10 cellular contexts compared by ENCODE assay signal in genomic region chr11:12330491-12331231, GRCh38. TPM values are rescaled to one million over a fixed set of nuclear protein-coding genes. Genes with fewer than 3 reads are reported as not detected.
DNase-seq lines count a peak whose midpoint lies in the region; ATAC-seq and TF ChIP-seq lines count a peak whose summit lies in the region.
"Had no signal": no experiment of that assay in that cellular context is flagged by ENCODE, and none has a peak within 500 bp of the region (broad histone marks: within the 10 kb centered on the region; RNA-seq: fewer than 3 reads in every experiment).

No MANE protein-coding gene starts in this region.

- H3K79me2 ChIP-seq in SK-N-SH (ENCODE audit: insufficient read depth) = no peaks in the 10 kb centered on the region

- CTCF ChIA-PET in SK-N-SH (lab: Yijun Ruan, JAX) (interaction anchor here (0.6 to 7.7 kb wide), 92 partner anchors 11 to 949 kb away, joined by 3 to 139 read pairs (median 4); partner anchors contain the start of genes PARVA and USP47), GM10248 (lab: Yijun Ruan, JAX) (interaction anchor here (0.6 to 5.4 kb wide), 32 partner anchors 10 to 1006 kb away, joined by 3 to 114 read pairs (median 4); no protein-coding TSS in a partner anchor)

- H3K9ac ChIP-seq in SK-N-SH (no peak overlapping the region), iPS-18a (ENCODE audit: low read length) (no peak overlapping the region)

- H3K4me3 ChIP-seq in SK-N-SH (ENCODE audit: low read depth in 2 of 2, low read length in 1 of 2) (peak overlapping the region in 1 of 2 experiments; percentile 34; a peak in 1 of 4 replicates), iPS-18a (ENCODE audit: low read length) (peak overlapping the region; percentile 18), tibial nerve (no peak overlapping the region)
- H3K4me3 ChIP-seq: gastrocnemius medialis, prostate gland had no signal

- POLR2A ChIA-PET in SK-N-SH (lab: Yijun Ruan, JAX) (interaction anchor here (0.7 to 1.3 kb wide), 2 partner anchors 11 to 46 kb away, joined by 3 to 5 read pairs; partner anchors contain the start of gene PARVA), GM10248 (lab: Yijun Ruan, JAX) (no interaction called here)

- TF ChIP-seq EP300 in SK-N-SH (IDR thresholded peaks at IDR 0.05; ENCODE audit: borderline replicate concordance in 1 of 2, low read depth in 1 of 2, low read length in 1 of 2) (no peak), tibial nerve (IDR thresholded peaks at IDR 0.05) (peak in 1 of 2 donors; percentile 37)

- 57% methylated on average over 7 of the region's 7 CpGs for WGBS in SK-N-SH (ENCODE audit: low lambda C conversion rate)
- WGBS in tibial nerve, 2 donors = 37 to 52% methylated on average over 7 of the region's 7 CpGs

- H3F3A ChIP-seq in SK-N-SH (replicated peaks; ENCODE audit: insufficient read depth) = no peaks in the 10 kb centered on the region

- no peak for TF ChIP-seq CTCF in SK-N-SH (IDR thresholded peaks at IDR 0.05)
- TF ChIP-seq CTCF in tibial nerve (IDR thresholded peaks at IDR 0.05) = peak in 3 of 5 experiments; percentile 15 to 66 (median 40)
- TF ChIP-seq CTCF in GM10248 (IDR thresholded peaks at IDR 0.05; ENCODE audit: control extremely low read depth, extremely low read depth, low read depth, missing control alignments) = no peak

- H3K4me1 ChIP-seq in SK-N-SH (ENCODE audit: control insufficient read depth in 1 of 2, insufficient read depth in 2 of 2, low read depth in 1 of 2, low read length in 1 of 2) (peaks cover 10 to 16% of the 10 kb centered on the region in 2 experiments; a peak in 3 of 4 replicates), iPS-18a (ENCODE audit: control insufficient read depth, low read depth, low read length) (peaks cover 9% of the 10 kb centered on the region), tibial nerve (peaks cover 0 to 17% (median 2%) of the 10 kb centered on the region in 4 donors)
- H3K4me1 ChIP-seq: prostate gland had no signal

- H3K4me2 ChIP-seq in SK-N-SH = peak overlapping the region; percentile 1; the same call in 1 of the 2 replicates

- H3K9me2 ChIP-seq in SK-N-SH = no peaks in the 10 kb centered on the region

- no peak for TF ChIP-seq POLR2A in tibial nerve (IDR thresholded peaks at IDR 0.05)

- no peaks in the 10 kb centered on the region for H3K9me3 ChIP-seq in SK-N-SH
- no peaks in the 10 kb centered on the region for H3K9me3 ChIP-seq in iPS-18a (ENCODE audit: control insufficient read depth, low read depth, low read length)
- H3K9me3 ChIP-seq in tibial nerve = no peaks in the 10 kb centered on the region
- H3K9me3 ChIP-seq: gastrocnemius medialis, prostate gland had no signal

- H2AFZ ChIP-seq in SK-N-SH (ENCODE audit: low read depth) = peak overlapping the region; percentile 68; the same call in 1 of the 2 replicates

- no peaks in the 10 kb centered on the region for H3K27me3 ChIP-seq in SK-N-SH (ENCODE audit: insufficient read depth)
- no peaks in the 10 kb centered on the region for H3K27me3 ChIP-seq in iPS-18a (ENCODE audit: control insufficient read depth, insufficient read depth, low read length)
- H3K27me3 ChIP-seq in tibial nerve = no peaks in the 10 kb centered on the region
- H3K27me3 ChIP-seq: gastrocnemius medialis had no signal

- ATAC-seq in HG02759 (IDR thresholded peaks at IDR 0.05; ENCODE audit: unreplicated experiment) = no peak
- ATAC-seq in HG02973 (IDR thresholded peaks at IDR 0.05; ENCODE audit: unreplicated experiment) = no peak

- H4K20me1 ChIP-seq in SK-N-SH (ENCODE audit: insufficient read depth) = no peaks in the 10 kb centered on the region

- no peaks in the 10 kb centered on the region for H3K36me3 ChIP-seq in SK-N-SH (replicated peaks in 1 of 2; ENCODE audit: control insufficient read depth in 1 of 2, insufficient read depth in 2 of 2, low read length in 1 of 2)
- H3K36me3 ChIP-seq in iPS-18a (ENCODE audit: control insufficient read depth, low read depth, low read length) = no peaks in the 10 kb centered on the region
- no peaks in the 10 kb centered on the region for H3K36me3 ChIP-seq in tibial nerve
- H3K36me3 ChIP-seq: gastrocnemius medialis, prostate gland had no signal

- H3K27ac ChIP-seq in SK-N-SH (ENCODE audit: low read depth in 2 of 2, low read length in 1 of 2) = peak overlapping the region in 1 of 2 experiments; percentile 16; a peak in 1 of 4 replicates
- no peak overlapping the region for H3K27ac ChIP-seq in iPS-18a (ENCODE audit: low read length)
- peak overlapping the region in 3 of 4 donors; percentile 42 to 75 (median 67) for H3K27ac ChIP-seq in tibial nerve
- H3K27ac ChIP-seq: gastrocnemius medialis, prostate gland had no signal

- no peak for TF ChIP-seq RAD21 in SK-N-SH (IDR thresholded peaks at IDR 0.05; ENCODE audit: low read length)

- peak; percentile 72 to 88 (median 81) for DNase-seq in NCI-H1417 (lab: John Stamatoyannopoulos, UW)
- DNase-seq in NCI-H1417 treated with DMSO at 0.1 percent for 48 hours (lab: John Stamatoyannopoulos, UW) = no peak
- no peak for DNase-seq in SK-N-SH
- no peak for DNase-seq in tibial nerve (ENCODE audit: low spot score in 2 of 2)
- DNase-seq in GM10248 (ENCODE audit: extremely low spot score) = no peak

TF ChIP-seq in SK-N-SH, 30 proteins besides CTCF, POLR2A, EP300 and RAD21:
- TF ChIP-seq POLR2AphosphoS5 (IDR thresholded peaks at IDR 0.05; ENCODE audit: low read depth, low read length) = no peak
- TF ChIP-seq RFX5 (IDR thresholded peaks at IDR 0.05; ENCODE audit: low read length) = no peak
- TF ChIP-seq FOXM1 (IDR thresholded peaks at IDR 0.05; ENCODE audit: low read depth) = no peak
- TF ChIP-seq ELF1 (IDR thresholded peaks at IDR 0.05) = no peak
- no peak for TF ChIP-seq JUND (IDR thresholded peaks at IDR 0.05)
- no peak for TF ChIP-seq TEAD4 (IDR thresholded peaks at IDR 0.05; ENCODE audit: borderline replicate concordance, insufficient read depth)
- TF ChIP-seq RXRA (IDR thresholded peaks at IDR 0.05; ENCODE audit: borderline replicate concordance, low read depth) = no peak
- no peak for TF ChIP-seq RCOR1 (IDR thresholded peaks at IDR 0.05; ENCODE audit: low read length)
TF ChIP-seq in SK-N-SH: peak in this region for 0.

RNA-seq across cellular contexts. Expression of gene PARVA, which starts 46.7 kb away (rescaled TPM):
- 27.6 and 31.6 TPM in 2 replicates for polyA plus RNA-seq in SK-N-SH (2012; rRNA removed)
- polyA plus RNA-seq in SK-N-SH (2012; cell fraction: cytosol; rRNA removed) = 32.5 and 35.2 TPM in 2 replicates
- polyA plus RNA-seq in SK-N-SH (2012; cell fraction: nucleus; rRNA removed) = 14.6 and 24.9 TPM in 2 replicates
- 10 to 100 TPM; 64.2 to 85.0 (median 70.5) TPM for total RNA-seq in tibial nerve

Comparison
In these comparisons a context has a peak if more than half of its experiments do, and no peak if none do; other contexts are left out.
1. DNase-seq: peak in NCI-H1417 (3 of 3); none in NCI-H1417 treated with DMSO at 0.1 percent for 48 hours (single experiment), SK-N-SH (single experiment), tibial nerve (0 of 2) and GM10248 (single experiment).
2. CTCF ChIP-seq: peak in tibial nerve (3 of 5); none in SK-N-SH (single experiment) and GM10248 (single experiment).